12 cellular contexts compared by ENCODE assay signal in genomic region chr5:14672082-14672481, GRCh38. TPM values are rescaled to one million over a fixed set of nuclear protein-coding genes. Genes with fewer than 3 reads are reported as not detected.
DNase-seq lines count a peak whose midpoint lies in the region; ATAC-seq and TF ChIP-seq lines count a peak whose summit lies in the region.
"Had no signal": no experiment of that assay in that cellular context is flagged by ENCODE, and none has a peak within 500 bp of the region (broad histone marks: within the 10 kb centered on the region; RNA-seq: fewer than 3 reads in every experiment).

No MANE protein-coding gene starts in this region.

- H3K27me3 ChIP-seq in DOHH2 (ENCODE audit: control insufficient read depth, low read length) (no peaks in the 10 kb centered on the region), SU-DHL-6 (ENCODE audit: low read length) (no peaks in the 10 kb centered on the region), heart right ventricle (no peaks in the 10 kb centered on the region)
- H3K27me3 ChIP-seq: hepatocyte, vagina had no signal

- H3K9me2 ChIP-seq in DOHH2 (replicated peaks; ENCODE audit: control insufficient read depth, low read length) (no peaks in the 10 kb centered on the region), SU-DHL-6 (replicated peaks; ENCODE audit: insufficient read depth, low read length) (no peaks in the 10 kb centered on the region)

- WGBS in heart right ventricle, 2 donors = 70 to 74% methylated on average over 4 of the region's 4 CpGs

- H3K4me3 ChIP-seq in DOHH2 (ENCODE audit: low read length) = peak overlapping the region; percentile 53
- H3K4me3 ChIP-seq in SU-DHL-6 (ENCODE audit: insufficient read depth, low read length, poor library complexity, severe bottlenecking) = no peak overlapping the region
- H3K4me3 ChIP-seq in heart right ventricle = no peak overlapping the region
- H3K4me3 ChIP-seq: hepatocyte, vagina had no signal

- H4K20me1 ChIP-seq in DOHH2 (ENCODE audit: control insufficient read depth, insufficient read depth, low read depth, low read length) = peaks cover 37% of the 10 kb centered on the region
- peaks cover 21% of the 10 kb centered on the region; the same call in 1 of the 2 replicates for H4K20me1 ChIP-seq in SU-DHL-6 (ENCODE audit: low read depth, low read length)

- peak overlapping the region; percentile 92 for H3K4me2 ChIP-seq in DOHH2 (ENCODE audit: low read length)
- peak overlapping the region; percentile 91 for H3K4me2 ChIP-seq in SU-DHL-6 (ENCODE audit: low read depth, low read length, poor library complexity, severe bottlenecking)
- H3K4me2 ChIP-seq: hepatocyte had no signal

- H3K9me3 ChIP-seq in DOHH2 (ENCODE audit: control insufficient read depth, insufficient read depth, low read length) (no peaks in the 10 kb centered on the region), SU-DHL-6 (ENCODE audit: insufficient read depth, low read length) (no peaks in the 10 kb centered on the region), heart right ventricle (no peaks in the 10 kb centered on the region)
- H3K9me3 ChIP-seq: vagina had no signal

- intact Hi-C loops in heart right ventricle (cut with DNase I) = no loop called here

- H3K36me3 ChIP-seq in DOHH2 (ENCODE audit: control insufficient read depth, low read length) (peaks cover 58% of the 10 kb centered on the region), SU-DHL-6 (ENCODE audit: low read length) (0 out of 2 replicates have a peak, but pooled peaks cover 2% of the 10 kb centered on the region), heart right ventricle (peaks cover 0 to 15% (median 0%) of the 10 kb centered on the region in 9 donors)

- TF ChIP-seq CTCF in C4-2B (conservative IDR thresholded peaks at IDR 0.05) = no peak
- TF ChIP-seq CTCF in DOHH2 (IDR thresholded peaks at IDR 0.05; ENCODE audit: low read depth, low read length, poor library complexity, severe bottlenecking) = no peak
- TF ChIP-seq CTCF in SU-DHL-6 (IDR thresholded peaks at IDR 0.05; ENCODE audit: insufficient read depth, low read length, poor library complexity, severe bottlenecking) = no peak
- no peak for TF ChIP-seq CTCF in heart right ventricle (IDR thresholded peaks at IDR 0.05)

- H3K79me2 ChIP-seq in DOHH2 (ENCODE audit: control insufficient read depth, low read length) = peaks cover 100% of the 10 kb centered on the region
- peaks cover 100% of the 10 kb centered on the region for H3K79me2 ChIP-seq in SU-DHL-6 (ENCODE audit: insufficient read depth, low read length)

- no peak overlapping the region for H3K9ac ChIP-seq in SU-DHL-6 (ENCODE audit: low read length)

- peaks cover 18% of the 10 kb centered on the region; the same call in 1 of the 2 replicates for H3F3A ChIP-seq in DOHH2 (ENCODE audit: control insufficient read depth, insufficient read depth)
- H3F3A ChIP-seq in SU-DHL-6 (ENCODE audit: insufficient read depth) = peaks cover 25% of the 10 kb centered on the region

- ATAC-seq in heart right ventricle = peak in 6 of 8 donors; percentile 3 to 18 (median 15)
- no peak for ATAC-seq in HG03439 (IDR thresholded peaks at IDR 0.05; ENCODE audit: unreplicated experiment)

- DNase-seq in heart right ventricle (no peak), mucosa of gallbladder (ENCODE audit: low spot score) (no peak), LoVo (ENCODE audit: low spot score) (no peak), GOT3 (lab: John Stamatoyannopoulos, UW) (no peak)
- DNase-seq: NCI-H2107, RPMI8226 had no signal

- H3K4me1 ChIP-seq in DOHH2 (ENCODE audit: control insufficient read depth, low read length) = peaks cover 100% of the 10 kb centered on the region
- peaks cover 17 to 91% (median 72%) of the 10 kb centered on the region in 9 donors for H3K4me1 ChIP-seq in heart right ventricle

- H2AFZ ChIP-seq in SU-DHL-6 (ENCODE audit: low read depth, low read length, severe bottlenecking) = no peak overlapping the region
- H2AFZ ChIP-seq: hepatocyte had no signal

- H3K27ac ChIP-seq in C4-2B (peak overlapping the region; percentile 53), DOHH2 (ENCODE audit: low read depth, low read length) (peak overlapping the region; percentile 63), SU-DHL-6 (ENCODE audit: low read depth, low read length) (no peak overlapping the region), heart right ventricle (peak overlapping the region in 4 of 10 donors; percentile 14 to 48 (median 26))
- H3K27ac ChIP-seq: hepatocyte, vagina had no signal

RNA-seq across cellular contexts. Expression of gene OTULIN, which starts 7.6 kb away (rescaled TPM):
- total RNA-seq in heart right ventricle (10 to 100 TPM; 15.2 to 35.1 (median 25.9) TPM), mucosa of gallbladder (33.6 TPM)
- polyA plus RNA-seq in heart right ventricle = 1 to 10 TPM; 4.4 to 5.8 TPM
